Comparison of ENCODE assay signal across 6 cellular contexts in genomic region chr15:40323953-40324937, GRCh38. TPM values are rescaled to one million over a fixed set of nuclear protein-coding genes. Genes with fewer than 3 reads are reported as not detected.
DNase-seq lines count a peak whose midpoint lies in the region; ATAC-seq, FAIRE-seq and TF ChIP-seq lines count a peak whose summit lies in the region.

No MANE protein-coding gene starts in this region.

- H3K27me3 Mint-ChIP-seq in activated B cell treated with CpG ODN at 0.5 μM for 24 hours, result no peaks in the 10 kb centered on the region
- H3K27me3 Mint-ChIP-seq in immature natural killer cell (ENCODE audit: low read depth in 3 of 3), result peaks cover 6 to 8% (median 6%) of the 10 kb centered on the region in 3 donors

- peak overlapping the region; percentile 73 to 90 for H3K27ac ChIP-seq in A549

- CTCF ChIA-PET in A549 (lab: Yijun Ruan, JAX), result interaction anchor here (1.1 to 7.5 kb wide), 9 partner anchors 10 to 99 kb away, joined by 3 to 139 read pairs (median 22); partner anchors contain the start of gene CCDC9B
- CTCF ChIA-PET in activated B cell treated with CpG ODN at 0.5 μM for 24 hours (lab: Charles Lee), result interaction anchor here (1.0 to 20.0 kb wide), 7 partner anchors 13 to 45 kb away, joined by 4 to 310 read pairs (median 36); partner anchors contain the start of genes CCDC9B and PLCB2

- no peak for TF ChIP-seq POLR2A in A549 (IDR thresholded peaks at IDR 0.05; ENCODE audit: low read length)

- POLR2A ChIA-PET in A549 (lab: Yijun Ruan, JAX), result no interaction called here
- POLR2A ChIA-PET in activated B cell treated with CpG ODN at 0.5 μM for 24 hours (lab: Charles Lee), result interaction anchor here (0.8 to 2.3 kb wide), 8 partner anchors 10 to 116 kb away, joined by 3 to 34 read pairs (median 5); partner anchors contain the start of genes BAHD1, IVD and PLCB2

- no peak for TF ChIP-seq CTCF in A549 (IDR thresholded peaks at IDR 0.05)
- TF ChIP-seq CTCF in activated B cell treated with CpG ODN at 0.5 μM for 24 hours (IDR thresholded peaks at IDR 0.05), result no peak

- WGBS in A549 (ENCODE audit: missing lambda C conversion rate), result 75% methylated on average over 5 of the region's 101 CpGs

- ATAC-seq in A549 (peak in 1 of 2 experiments; percentile 35; a peak in 3 of 6 replicates), GM21619 (IDR thresholded peaks at IDR 0.05; ENCODE audit: unreplicated experiment) (peak; percentile 7), activated B cell treated with CpG ODN at 0.5 μM for 24 hours (ENCODE audit: low read depth) (peak; percentile 6)

- H3K36me3 Mint-ChIP-seq in activated B cell treated with CpG ODN at 0.5 μM for 24 hours (ENCODE audit: low read depth) (no peaks in the 10 kb centered on the region), immature natural killer cell (peaks cover 0 to 4% (median 0%) of the 10 kb centered on the region in 3 donors)

- H3K4me2 ChIP-seq in A549, result peak overlapping the region; percentile 98

- H3K4me1 Mint-ChIP-seq in activated B cell treated with CpG ODN at 0.5 μM for 24 hours, result peaks cover 29% of the 10 kb centered on the region
- H3K4me1 Mint-ChIP-seq in immature natural killer cell, result peaks cover 56 to 64% of the 10 kb centered on the region in 2 donors

- FAIRE-seq in A549 (lab: Jason Lieb, UNC), result no peak

- peak overlapping the region; percentile 75 for H3K4me3 ChIP-seq in A549

- H3K4me3 Mint-ChIP-seq in activated B cell treated with CpG ODN at 0.5 μM for 24 hours (peak overlapping the region; percentile 80), immature natural killer cell (peak overlapping the region; percentile 77 to 82 (median 80))

- no peak for TF ChIP-seq RAD21 in A549 (conservative IDR thresholded peaks at IDR 0.05 in 1 of 2, IDR thresholded peaks at IDR 0.05 in 1 of 2)

- no peak for DNase-seq in A549 (ENCODE audit: low read depth in 1 of 2, low spot score in 1 of 2)
- peak; percentile 38 for DNase-seq in activated B cell treated with CpG ODN at 0.5 μM for 24 hours
- DNase-seq in immature natural killer cell, result peak in 1 of 3 donors; percentile 37
- no peak for DNase-seq in middle frontal gyrus (ENCODE audit: extremely low spot score, low spot score)
- DNase-seq in NCI-H446 (lab: John Stamatoyannopoulos, UW), result no peak

- peaks cover 9% of the 10 kb centered on the region; the same call in 1 of the 3 replicates for H3K4me1 ChIP-seq in A549

- H3K9me3 Mint-ChIP-seq in activated B cell treated with CpG ODN at 0.5 μM for 24 hours, result no peaks in the 10 kb centered on the region
- H3K9me3 Mint-ChIP-seq in immature natural killer cell, result no peaks in the 10 kb centered on the region

- no peak overlapping the region for H3K27ac Mint-ChIP-seq in activated B cell treated with CpG ODN at 0.5 μM for 24 hours
- H3K27ac Mint-ChIP-seq in immature natural killer cell, result peak overlapping the region in 2 of 6 donors; percentile 20 to 46

- intact Hi-C loops in activated B cell treated with CpG ODN at 0.5 μM for 24 hours (cut with micrococcal nuclease), result loop anchor here (1.0 to 5.0 kb wide), 8 partner anchors 9 to 542 kb away; partner anchors contain the start of genes BMF, BUB1B, DISP2 and EIF2AK4

- no peak for TF ChIP-seq EP300 in A549 (IDR thresholded peaks at IDR 0.05)

- no peaks in the 10 kb centered on the region for H3K9me3 ChIP-seq in A549

TF ChIP-seq in A549, 52 proteins besides CTCF, POLR2A, EP300 and RAD21:
- TF ChIP-seq E2F6 (IDR thresholded peaks at IDR 0.05; ENCODE audit: borderline replicate concordance, low read depth) (no peak), ESRRA (IDR thresholded peaks at IDR 0.05; ENCODE audit: borderline replicate concordance, low read length) (no peak), BHLHE40 (IDR thresholded peaks at IDR 0.05; ENCODE audit: low read depth, low read length) (no peak), POLR2AphosphoS2 (conservative IDR thresholded peaks at IDR 0.05; ENCODE audit: low read length) (no peak), CHD2 (IDR thresholded peaks at IDR 0.05; ENCODE audit: low read length, partially characterized antibody) (no peak)
- TF ChIP-seq, protein P1, sequence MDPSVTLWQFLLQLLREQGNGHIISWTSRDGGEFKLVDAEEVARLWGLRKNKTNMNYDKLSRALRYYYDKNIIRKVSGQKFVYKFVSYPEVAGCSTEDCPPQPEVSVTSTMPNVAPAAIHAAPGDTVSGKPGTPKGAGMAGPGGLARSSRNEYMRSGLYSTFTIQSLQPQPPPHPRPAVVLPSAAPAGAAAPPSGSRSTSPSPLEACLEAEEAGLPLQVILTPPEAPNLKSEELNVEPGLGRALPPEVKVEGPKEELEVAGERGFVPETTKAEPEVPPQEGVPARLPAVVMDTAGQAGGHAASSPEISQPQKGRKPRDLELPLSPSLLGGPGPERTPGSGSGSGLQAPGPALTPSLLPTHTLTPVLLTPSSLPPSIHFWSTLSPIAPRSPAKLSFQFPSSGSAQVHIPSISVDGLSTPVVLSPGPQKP (IDR thresholded peaks at IDR 0.05; ENCODE audit: low read depth, low read length), result no peak

RNA-seq across cellular contexts. Expression of gene INAFM2, which starts 0.8 kb away (rescaled TPM):
- polyA plus RNA-seq in A549 (2011; rRNA removed), result 2.8 and 3.5 TPM in 2 replicates
- polyA plus RNA-seq in A549 (2012; cell fraction: cytosol; rRNA removed), result 0.98 and 1.6 TPM in 2 replicates
- polyA plus RNA-seq in A549 (2012; cell fraction: nucleus; rRNA removed), result 1.0 and 1.2 TPM in 2 replicates
- polyA plus RNA-seq in A549 (2017; fragmentation: RNase III; extraction: RNeasy Plus Mini Kit Qiagen cat#74134 plus additional on column Dnase treatment), result 3.3 to 3.9 TPM (median 3.8 TPM) in 3 replicates
- polyA minus RNA-seq in A549 (2011; rRNA and poly(A)+ RNA removed), result 0.74 and 1.2 TPM in 2 replicates
- 9.5 TPM in 2 replicates for total RNA-seq in activated B cell treated with CpG ODN at 0.5 μM for 24 hours
- polyA plus RNA-seq in immature natural killer cell, result 1 to 10 TPM; 3.2 to 3.5 (median 3.2) TPM

RNA-seq across cellular contexts. Expression of gene CCDC9B, which starts 16.5 kb away (rescaled TPM):
- polyA plus RNA-seq in A549 (2011; rRNA removed) (1.9 and 2.8 TPM in 2 replicates), A549 (2017; fragmentation: RNase III; extraction: RNeasy Plus Mini Kit Qiagen cat#74134 plus additional on column Dnase treatment) (23.4 to 28.7 TPM (median 27.4 TPM) in 3 replicates), immature natural killer cell (under 1 TPM in 2 of 3 donors, not detected in 1; 0.09 to 0.46 TPM)
- 1.5 and 1.8 TPM in 2 replicates for polyA plus RNA-seq in A549 (2012; cell fraction: cytosol; rRNA removed)
- 7.4 and 26.8 TPM in 2 replicates for polyA plus RNA-seq in A549 (2012; cell fraction: nucleus; rRNA removed)
- 8.3 and 9.8 TPM in 2 replicates for polyA minus RNA-seq in A549 (2011; rRNA and poly(A)+ RNA removed)
- 0.91 and 2.1 TPM in 2 replicates for total RNA-seq in activated B cell treated with CpG ODN at 0.5 μM for 24 hours

RNA-seq across cellular contexts. Expression of gene PLCB2, which starts 16.5 kb away (rescaled TPM):
- polyA plus RNA-seq in A549 (2011; rRNA removed) (0.19 and 0.30 TPM in 2 replicates), A549 (2017; fragmentation: RNase III; extraction: RNeasy Plus Mini Kit Qiagen cat#74134 plus additional on column Dnase treatment) (0.38 to 0.58 TPM (median 0.49 TPM) in 3 replicates), immature natural killer cell (10 to 100 TPM; 18.0 to 57.0 (median 24.2) TPM)
- 0.65 and 0.84 TPM in 2 replicates for polyA plus RNA-seq in A549 (2012; cell fraction: cytosol; rRNA removed)
- polyA plus RNA-seq in A549 (2012; cell fraction: nucleus; rRNA removed), result 0.98 and 1.1 TPM in 2 replicates
- polyA minus RNA-seq in A549 (2011; rRNA and poly(A)+ RNA removed), result 0.37 TPM in 1 of 2 replicates, not detected in the other
- total RNA-seq in activated B cell treated with CpG ODN at 0.5 μM for 24 hours, result 109 and 126 TPM in 2 replicates

RNA-seq across cellular contexts. Expression of gene PHGR1, which starts 26.6 kb away (rescaled TPM):
- polyA plus RNA-seq in A549 (2011; rRNA removed) (not detected in 2 replicates), A549 (2017; fragmentation: RNase III; extraction: RNeasy Plus Mini Kit Qiagen cat#74134 plus additional on column Dnase treatment) (not detected in 3 replicates), immature natural killer cell (not detected)
- not detected in 2 replicates for polyA plus RNA-seq in A549 (2012; cell fraction: cytosol; rRNA removed)
- polyA plus RNA-seq in A549 (2012; cell fraction: nucleus; rRNA removed), result not detected in 2 replicates
- not detected in 2 replicates for polyA minus RNA-seq in A549 (2011; rRNA and poly(A)+ RNA removed)
- not detected in 2 replicates for total RNA-seq in activated B cell treated with CpG ODN at 0.5 μM for 24 hours

RNA-seq across cellular contexts. Expression of gene DISP2, which starts 33.8 kb away (rescaled TPM):
- 0.26 and 0.52 TPM in 2 replicates for polyA plus RNA-seq in A549 (2011; rRNA removed)
- 0.11 and 0.22 TPM in 2 replicates for polyA plus RNA-seq in A549 (2012; cell fraction: cytosol; rRNA removed)
- 0.27 and 0.46 TPM in 2 replicates for polyA plus RNA-seq in A549 (2012; cell fraction: nucleus; rRNA removed)
- 0.39 to 0.82 TPM (median 0.56 TPM) in 3 replicates for polyA plus RNA-seq in A549 (2017; fragmentation: RNase III; extraction: RNeasy Plus Mini Kit Qiagen cat#74134 plus additional on column Dnase treatment)
- polyA minus RNA-seq in A549 (2011; rRNA and poly(A)+ RNA removed), result 0.17 and 0.39 TPM in 2 replicates
- 0.38 and 0.39 TPM in 2 replicates for total RNA-seq in activated B cell treated with CpG ODN at 0.5 μM for 24 hours
- 1 to 10 TPM in 1 of 3 donors, under 1 TPM in 2; 0.03 to 1.1 (median 0.38) TPM for polyA plus RNA-seq in immature natural killer cell

Comparison
In these comparisons a context has a peak if more than half of its experiments do, and no peak if none do; other contexts are left out.
1. RNA of gene PLCB2, which starts 16.5 kb away (polyA plus RNA-seq): 18.0 to 57.0 TPM in immature natural killer cell; 0.19 to 1.1 TPM in A549; every median in the first group is over 4 times any median in the second.